In the genomic region with DNA sequence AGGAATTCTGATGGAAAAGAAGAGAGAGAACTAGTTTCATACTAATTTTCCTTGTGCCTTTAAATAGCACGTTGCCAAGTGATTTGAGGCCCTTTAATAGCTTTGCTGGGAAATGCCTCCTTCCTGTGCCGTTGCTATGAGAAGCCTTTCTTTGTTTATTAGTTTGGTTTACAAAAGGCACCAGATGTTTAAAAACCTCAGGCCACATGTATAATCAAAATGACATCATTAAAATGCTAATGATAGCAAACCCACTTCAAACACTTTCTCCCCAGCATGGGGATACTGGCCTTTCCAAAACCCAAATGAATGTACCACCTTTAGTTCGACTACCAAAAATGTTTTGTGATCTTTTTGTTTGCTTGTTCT, we compare ENCODE assay signal across 8 cellular contexts. TPM values are rescaled to one million over a fixed set of nuclear protein-coding genes. Genes with fewer than 3 reads are reported as not detected.
DNase-seq lines count a peak whose midpoint lies in the region; ATAC-seq and TF ChIP-seq lines count a peak whose summit lies in the region.

No MANE protein-coding gene starts in this region.

- H3K27me3 ChIP-seq in esophagus muscularis mucosa, result no peaks in the 10 kb centered on the region

- intact Hi-C loops in esophagus muscularis mucosa (cut with DNase I), result no loop called here

- no peaks in the 10 kb centered on the region for H3K36me3 ChIP-seq in esophagus muscularis mucosa

- no peaks in the 10 kb centered on the region for H3K9me3 ChIP-seq in esophagus muscularis mucosa

- H3K27ac ChIP-seq in esophagus muscularis mucosa (replicated peaks in 1 of 4), result peak overlapping the region; percentile 74 to 84 (median 78)

- 9% methylated on average over 3 of the region's 3 CpGs for WGBS in esophagus muscularis mucosa

- DNase-seq in NCI-H2107 treated with DMSO at 0.1 percent for 48 hours (lab: John Stamatoyannopoulos, UW; ENCODE audit: unreplicated experiment) (peak; percentile 37), esophagus muscularis mucosa (ENCODE audit: extremely low spot score) (peak; percentile 53), non-pigmented ciliary epithelial cell (ENCODE audit: low read depth) (peak; percentile 36), SK-N-DZ (ENCODE audit: low spot score) (no peak)
- no peak for DNase-seq in effector CD8-positive, alpha-beta T cell (lab: John Stamatoyannopoulos, UW)
- no peak for DNase-seq in activated CD4-positive, CD25-positive, alpha-beta regulatory T cell (lab: John Stamatoyannopoulos, UW)

- peak; percentile 37 for ATAC-seq in GM19023 (IDR thresholded peaks at IDR 0.05; ENCODE audit: unreplicated experiment)
- no peak for ATAC-seq in HG02610 (IDR thresholded peaks at IDR 0.05; ENCODE audit: unreplicated experiment)

- TF ChIP-seq CTCF in esophagus muscularis mucosa (IDR thresholded peaks at IDR 0.05), result no peak

- H3K4me1 ChIP-seq in esophagus muscularis mucosa, result peaks cover 21 to 47% (median 26%) of the 10 kb centered on the region in 4 donors

- no peak for TF ChIP-seq POLR2A in esophagus muscularis mucosa (IDR thresholded peaks at IDR 0.05; ENCODE audit: low read depth)

- H3K4me3 ChIP-seq in esophagus muscularis mucosa, result no peak overlapping the region

- peak; percentile 39 for TF ChIP-seq EP300 in esophagus muscularis mucosa (IDR thresholded peaks at IDR 0.05)

RNA-seq across cellular contexts. Expression of a gene that starts 50.0 kb away (rescaled TPM):
- 10 to 100 TPM; 21.2 to 32.8 (median 26.9) TPM for total RNA-seq in esophagus muscularis mucosa
- polyA plus RNA-seq in SK-N-DZ (2014; cell fraction: cytosol; rRNA removed), result 44.6 and 47.9 TPM in 2 replicates
- polyA plus RNA-seq in SK-N-DZ (2014; cell fraction: nucleus; rRNA removed), result 29.3 and 29.8 TPM in 2 replicates

Comparison
In these comparisons a context has a peak if more than half of its experiments do, and no peak if none do; other contexts are left out.
1. DNase-seq: peak in NCI-H2107 treated with DMSO at 0.1 percent for 48 hours (single experiment), esophagus muscularis mucosa (single experiment) and non-pigmented ciliary epithelial cell (single experiment); none in effector CD8-positive, alpha-beta T cell (single experiment), SK-N-DZ (single experiment) and activated CD4-positive, CD25-positive, alpha-beta regulatory T cell (0 of 4).